ENCODE assay signal across 17 cellular contexts in genomic region chr20:22700387-22700786, GRCh38.
DNase-seq lines count a peak whose midpoint lies in the region; ATAC-seq and TF ChIP-seq lines count a peak whose summit lies in the region.
"Had no signal": no experiment of that assay in that cellular context is flagged by ENCODE, and none has a peak within 500 bp of the region (broad histone marks: within the 10 kb centered on the region; RNA-seq: fewer than 3 reads in every experiment).

No MANE protein-coding gene starts in this region.

- POLR2A ChIA-PET in AG04449 (lab: Yijun Ruan, JAX) = no interaction called here

- H3K27ac ChIP-seq in psoas muscle = no peak overlapping the region

- ATAC-seq in psoas muscle (no peak), HG03159 (IDR thresholded peaks at IDR 0.05; ENCODE audit: unreplicated experiment) (no peak), HG02884 (IDR thresholded peaks at IDR 0.05; ENCODE audit: unreplicated experiment) (no peak)
- ATAC-seq: HCT116 had no signal

- no peak for TF ChIP-seq CTCF in AG04449 (IDR thresholded peaks at IDR 0.05; ENCODE audit: insufficient read depth, low read length, missing control alignments)
- TF ChIP-seq CTCF in astrocyte of the cerebellum (IDR thresholded peaks at IDR 0.05; ENCODE audit: low read depth, low read length, missing control alignments) = no peak
- TF ChIP-seq CTCF in psoas muscle (IDR thresholded peaks at IDR 0.05) = no peak

- H3K4me3 ChIP-seq in AG04449 (ENCODE audit: low read depth, low read length) (no peak overlapping the region), MG63 (no peak overlapping the region), astrocyte of the cerebellum (ENCODE audit: low read depth, low read length) (no peak overlapping the region), psoas muscle (no peak overlapping the region)
- H3K4me3 ChIP-seq: coronary artery had no signal

- H3K36me3 ChIP-seq in MG63 = no peaks in the 10 kb centered on the region
- no peaks in the 10 kb centered on the region for H3K36me3 ChIP-seq in psoas muscle (ENCODE audit: insufficient read depth in 1 of 2, low read depth in 1 of 2)

- DNase-seq in AG04449 (ENCODE audit: low read depth, low spot score) = peak; percentile 14
- peak; percentile 54 for DNase-seq in MG63
- peak; percentile 8 for DNase-seq in astrocyte of the cerebellum (ENCODE audit: low read depth)
- peak; percentile 58 for DNase-seq in hepatic stellate cell (ENCODE audit: low spot score)
- no peak for DNase-seq in psoas muscle
- DNase-seq in activated CD4-positive, alpha-beta T cell treated with anti-CD3 and anti-CD28 coated beads for 4 hours = no peak
- DNase-seq: activated B cell treated with CpG ODN at 0.5 μM for 24 hours, AML-193, GF-D8, glutamatergic neuron, mesenchymal stem cell, MM.1S, nephron progenitor cell had no signal

- no peaks in the 10 kb centered on the region for H3K9me3 ChIP-seq in MG63
- H3K9me3 ChIP-seq in psoas muscle = peaks cover 6% of the 10 kb centered on the region

- CTCF ChIA-PET in AG04449 (lab: Yijun Ruan, JAX) = interaction anchor here (2.1 to 6.3 kb wide), 2 partner anchors 9 to 641 kb away, joined by 7 to 31 read pairs; no protein-coding TSS in a partner anchor

- H3K4me1 ChIP-seq in psoas muscle = peaks cover 5% of the 10 kb centered on the region

- in situ Hi-C loops in astrocyte of the cerebellum (cut with HindIII; ENCODE audit: low sequenced_read_pairs) = no loop called here

- WGBS in psoas muscle, 3 donors = 80 to 88% (median 83%) methylated on average over 1 of the region's 1 CpG

- H3K27me3 ChIP-seq in MG63 (no peaks in the 10 kb centered on the region), psoas muscle (ENCODE audit: insufficient read depth in 3 of 3, low read length in 2 of 3) (no peaks in the 10 kb centered on the region)

- intact Hi-C loops in psoas muscle (cut with DNase I) = no loop called here

Comparison
In these comparisons a context has a peak if more than half of its experiments do, and no peak if none do; other contexts are left out.
1. DNase-seq: peak in AG04449 (single experiment), MG63 (single experiment), astrocyte of the cerebellum (single experiment) and hepatic stellate cell (single experiment); none in psoas muscle (0 of 2) and activated CD4-positive, alpha-beta T cell treated with anti-CD3 and anti-CD28 coated beads for 4 hours (0 of 2).